In the genomic region with DNA sequence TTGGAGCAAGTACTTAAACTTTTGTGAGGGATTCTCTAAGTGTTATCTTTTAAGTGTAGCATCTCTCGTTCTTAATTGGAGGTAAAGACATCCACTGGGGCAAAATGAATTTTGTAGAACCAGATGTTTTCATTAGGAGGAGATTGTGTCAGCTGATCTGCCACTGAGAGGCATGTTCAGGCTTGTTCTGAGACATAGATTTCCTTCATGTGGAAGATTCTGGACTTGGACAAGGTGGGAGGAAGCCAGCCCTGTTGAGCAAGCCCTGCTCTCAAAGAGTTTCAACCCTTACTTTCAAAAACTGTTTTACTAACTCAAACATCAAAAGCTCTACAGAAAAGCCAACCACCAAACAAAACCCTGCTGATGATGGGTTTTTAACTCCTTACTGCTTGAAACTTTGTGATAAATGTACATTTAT, we compare ENCODE assay signal across 8 cellular contexts. TPM values are rescaled to one million over a fixed set of nuclear protein-coding genes. Genes with fewer than 3 reads are reported as not detected.
DNase-seq lines count a peak whose midpoint lies in the region; ATAC-seq and TF ChIP-seq lines count a peak whose summit lies in the region.

No MANE protein-coding gene starts in this region.

- no peak for TF ChIP-seq EP300 in esophagus muscularis mucosa (IDR thresholded peaks at IDR 0.05)

- H3F3A ChIP-seq in DOHH2 (ENCODE audit: control insufficient read depth, insufficient read depth): peaks cover 33% of the 10 kb centered on the region

- H3K4me1 ChIP-seq in DOHH2 (ENCODE audit: control insufficient read depth, low read length) (peaks cover 86% of the 10 kb centered on the region), OCI-LY7 (ENCODE audit: insufficient read depth, low read length, poor library complexity, severe bottlenecking) (peaks cover 85% of the 10 kb centered on the region), esophagus muscularis mucosa (peaks cover 61 to 86% (median 78%) of the 10 kb centered on the region in 4 donors)

- TF ChIP-seq CTCF in DOHH2 (IDR thresholded peaks at IDR 0.05; ENCODE audit: low read depth, low read length, poor library complexity, severe bottlenecking): no peak
- TF ChIP-seq CTCF in OCI-LY7 (conservative IDR thresholded peaks at IDR 0.05; ENCODE audit: low read length): no peak
- no peak for TF ChIP-seq CTCF in esophagus muscularis mucosa (IDR thresholded peaks at IDR 0.05)
- TF ChIP-seq CTCF in progenitor cell of endocrine pancreas (IDR thresholded peaks at IDR 0.05; ENCODE audit: unreplicated experiment): no peak
- no peak for TF ChIP-seq CTCF in GM13977 (IDR thresholded peaks at IDR 0.05; ENCODE audit: extremely low read depth, insufficient read depth, missing control alignments)

- H3K4me1 Mint-ChIP-seq in progenitor cell of endocrine pancreas (ENCODE audit: low read depth): peaks cover 20% of the 10 kb centered on the region

- intact Hi-C loops in OCI-LY7 (cut with micrococcal nuclease; ENCODE audit: unreplicated experiment): no loop called here
- intact Hi-C loops in esophagus muscularis mucosa (cut with DNase I): no loop called here

- peak overlapping the region; percentile 86 for H3K4me2 ChIP-seq in DOHH2 (ENCODE audit: low read length)
- H3K4me2 ChIP-seq in OCI-LY7 (ENCODE audit: low read length): peak overlapping the region; percentile 93

- no TSS peak for BruUV-seq in OCI-LY7 (replicated peaks; lab: Mats Ljungman, UMichigan)

- CTCF ChIA-PET in OCI-LY7 (lab: Charles Lee; ENCODE audit: unreplicated experiment): interaction anchor here (1.1 kb wide), 1 partner anchor 14 kb away, joined by 3 read pairs; no protein-coding TSS in a partner anchor

- no peaks in the 10 kb centered on the region for H3K27me3 Mint-ChIP-seq in progenitor cell of endocrine pancreas

- H3K4me3 ChIP-seq in DOHH2 (ENCODE audit: low read length) (peak overlapping the region; percentile 88), OCI-LY7 (ENCODE audit: low read depth, low read length, poor library complexity, severe bottlenecking) (peak overlapping the region; percentile 55), esophagus muscularis mucosa (no peak overlapping the region)

- TF ChIP-seq POLR2A in esophagus muscularis mucosa (IDR thresholded peaks at IDR 0.05; ENCODE audit: low read depth): no peak

- H3K36me3 ChIP-seq in DOHH2 (ENCODE audit: control insufficient read depth, low read length) (peaks cover 81% of the 10 kb centered on the region), OCI-LY7 (ENCODE audit: insufficient read depth, low read length) (peaks cover 61% of the 10 kb centered on the region), esophagus muscularis mucosa (no peaks in the 10 kb centered on the region)

- DNase-seq in OCI-LY7 (ENCODE audit: low spot score): peak; percentile 43
- DNase-seq in esophagus muscularis mucosa (ENCODE audit: extremely low spot score): no peak
- no peak for DNase-seq in progenitor cell of endocrine pancreas (ENCODE audit: low spot score, unreplicated experiment)
- no peak for DNase-seq in GM13977 (ENCODE audit: low spot score)
- DNase-seq in mucosa of gallbladder (ENCODE audit: low spot score): no peak

- in situ Hi-C loops in GM13977 (cut with MboI; ENCODE audit: low pct_unique_long_range_greater_than_20kb, low sequenced_read_pairs, unreplicated experiment): no loop called here

- 83% methylated on average over 1 of the region's 1 CpG for WGBS in esophagus muscularis mucosa

- H3K9me3 ChIP-seq in DOHH2 (ENCODE audit: control insufficient read depth, insufficient read depth, low read length) (no peaks in the 10 kb centered on the region), OCI-LY7 (ENCODE audit: low read length) (no peaks in the 10 kb centered on the region), esophagus muscularis mucosa (no peaks in the 10 kb centered on the region)

- H3K36me3 Mint-ChIP-seq in progenitor cell of endocrine pancreas (ENCODE audit: insufficient read depth): peaks cover 26% of the 10 kb centered on the region

- H3K79me2 ChIP-seq in DOHH2 (ENCODE audit: control insufficient read depth, low read length) (peaks cover 99% of the 10 kb centered on the region), OCI-LY7 (ENCODE audit: insufficient read depth, low read depth, low read length) (peaks cover 100% of the 10 kb centered on the region)

- POLR2A ChIA-PET in OCI-LY7 (lab: Charles Lee): interaction anchor here (0.9 to 2.7 kb wide), 2 partner anchors 14 to 24 kb away, joined by 3 to 16 read pairs; no protein-coding TSS in a partner anchor

- H4K20me1 ChIP-seq in DOHH2 (ENCODE audit: control insufficient read depth, insufficient read depth, low read depth, low read length) (peaks cover 9% of the 10 kb centered on the region; the same call in 1 of the 2 replicates), OCI-LY7 (ENCODE audit: insufficient read depth, low read length) (peaks cover 22% of the 10 kb centered on the region; the same call in 1 of the 2 replicates)

- no peaks in the 10 kb centered on the region for H3K9me2 ChIP-seq in DOHH2 (replicated peaks; ENCODE audit: control insufficient read depth, low read length)
- no peaks in the 10 kb centered on the region for H3K9me2 ChIP-seq in OCI-LY7 (ENCODE audit: insufficient read depth, low read length)

- H3K27me3 ChIP-seq in DOHH2 (ENCODE audit: control insufficient read depth, low read length) (no peaks in the 10 kb centered on the region), esophagus muscularis mucosa (no peaks in the 10 kb centered on the region)

- H3K9me3 Mint-ChIP-seq in progenitor cell of endocrine pancreas (ENCODE audit: low read depth): peaks cover 10% of the 10 kb centered on the region

- H3K27ac Mint-ChIP-seq in progenitor cell of endocrine pancreas: peak overlapping the region; percentile 69

- no peak overlapping the region for H3K4me3 Mint-ChIP-seq in progenitor cell of endocrine pancreas (ENCODE audit: low read depth)

- H2AFZ ChIP-seq in OCI-LY7 (ENCODE audit: low read length): no peak overlapping the region

- ATAC-seq in HG02759 (IDR thresholded peaks at IDR 0.05; ENCODE audit: unreplicated experiment): no peak
- ATAC-seq in GM21723 (IDR thresholded peaks at IDR 0.05; ENCODE audit: unreplicated experiment): no peak

- H3K27ac ChIP-seq in DOHH2 (ENCODE audit: low read depth, low read length) (peak overlapping the region; percentile 78), OCI-LY7 (ENCODE audit: low read depth, low read length, poor library complexity, severe bottlenecking) (peak overlapping the region; percentile 92), esophagus muscularis mucosa (replicated peaks in 1 of 4) (peak overlapping the region in 3 of 4 donors; percentile 12 to 28 (median 14))

RNA-seq across cellular contexts. Expression of a gene that starts 6.5 kb away (rescaled TPM):
- total RNA-seq in OCI-LY7 (2014; rRNA removed; shearing (Covaris generic)): 67.2 and 74.0 TPM in 2 replicates
- total RNA-seq in OCI-LY7 (2022): 181 and 206 TPM in 2 replicates
- 10 to 100 TPM; 37.8 to 59.0 (median 51.7) TPM for total RNA-seq in esophagus muscularis mucosa
- total RNA-seq in progenitor cell of endocrine pancreas: 171 and 184 TPM in 2 replicates
- 50.9 TPM for total RNA-seq in mucosa of gallbladder

Comparison
In these comparisons a context has a peak if more than half of its experiments do, and no peak if none do; other contexts are left out.
1. H3K27ac ChIP-seq: peak in every context shown above with its lines; median percentile 92 in OCI-LY7; 78 in DOHH2; 14 in esophagus muscularis mucosa.
2. H3K4me3 ChIP-seq: peak in DOHH2 (single experiment) and OCI-LY7 (single experiment); none in esophagus muscularis mucosa (0 of 4).